Comparison of ENCODE assay signal across 2 cellular contexts in genomic region chr20:50007369-50007768, GRCh38.
A peak's percentile ranks its signal among the peaks of the same experiment; 100 is the strongest.
TF ChIP-seq lines count a peak whose summit lies in the region.

No MANE protein-coding gene starts in this region.

TF ChIP-seq in HepG2, 621 proteins besides CTCF, POLR2A, EP300 and RAD21:
- TF ChIP-seq ZNF121 (CRISPR knock-in tag; IDR thresholded peaks at IDR 0.05): peak; percentile 89
- peak; percentile 33; the same call in 1 of the 2 replicates for TF ChIP-seq ZNF460 (CRISPR knock-in tag; IDR thresholded peaks at IDR 0.05; ENCODE audit: borderline replicate concordance)
- TF ChIP-seq RARA (CRISPR knock-in tag; IDR thresholded peaks at IDR 0.05): peak; percentile 10; the same call in 1 of the 2 replicates
- TF ChIP-seq IKZF4 (CRISPR knock-in tag; IDR thresholded peaks at IDR 0.05; ENCODE audit: borderline replicate concordance, low read depth, not compliant biosample characterization): no peak
- TF ChIP-seq REXO4 (CRISPR knock-in tag; IDR thresholded peaks at IDR 0.05; ENCODE audit: borderline replicate concordance): no peak
- no peak for TF ChIP-seq ZNF567 (CRISPR knock-in tag; IDR thresholded peaks at IDR 0.05; ENCODE audit: borderline replicate concordance)

TF ChIP-seq in K562, 482 proteins besides CTCF, POLR2A, EP300 and RAD21:
- TF ChIP-seq TAF15 (IDR thresholded peaks at IDR 0.05; ENCODE audit: low read depth, low read length): no peak
- TF ChIP-seq CBX8 (IDR thresholded peaks at IDR 0.05; ENCODE audit: borderline replicate concordance, extremely low read depth, low read depth, low read length, poor library complexity, severe bottlenecking): no peak
- no peak for TF ChIP-seq KDM1A (IDR thresholded peaks at IDR 0.05)
- TF ChIP-seq RBM25 (IDR thresholded peaks at IDR 0.05; ENCODE audit: low read depth, low read length, severe bottlenecking): peak; percentile 3
- peak; percentile 90 for TF ChIP-seq ZNF121 (CRISPR knock-in tag; conservative IDR thresholded peaks at IDR 0.05)
- no peak for TF ChIP-seq PPARD (CRISPR knock-in tag; IDR thresholded peaks at IDR 0.05)
- TF ChIP-seq ZNF263 (CRISPR knock-in tag; IDR thresholded peaks at IDR 0.05; ENCODE audit: borderline replicate concordance): no peak
